In the genomic region with DNA sequence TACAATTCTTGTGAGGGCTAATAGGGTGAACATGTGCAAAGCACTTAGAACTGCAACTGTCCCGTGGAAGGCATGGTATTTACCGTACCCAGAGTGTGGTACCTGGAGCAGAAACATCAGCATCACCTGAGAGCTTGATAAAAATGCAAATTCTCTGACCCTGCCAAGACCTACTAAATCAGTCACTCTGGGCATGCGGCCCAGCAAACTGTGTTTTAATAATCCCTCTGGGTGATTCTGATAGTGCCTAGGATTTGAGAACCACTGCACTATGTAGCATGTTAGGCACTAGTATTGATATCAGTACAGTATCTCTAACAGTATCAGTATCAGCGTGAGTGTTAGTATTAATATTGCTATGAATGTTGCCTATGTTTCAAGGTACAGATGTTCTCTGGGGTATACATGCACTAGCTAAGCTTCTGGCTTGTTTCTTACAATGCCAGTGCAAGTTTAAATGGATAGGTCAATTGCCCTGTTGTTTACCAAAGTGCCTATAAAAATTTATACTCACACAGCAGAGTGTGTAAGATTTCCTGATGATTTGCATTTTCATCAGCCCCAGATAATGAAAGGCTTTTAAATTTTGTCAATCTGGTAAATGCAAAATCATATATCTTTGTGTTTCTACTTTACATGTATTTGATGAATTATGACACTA, we compare ENCODE assay signal across 26 cellular contexts.
"Had no signal": no experiment of that assay in that cellular context is flagged by ENCODE, and none has a peak within 500 bp of the region (broad histone marks: within the 10 kb centered on the region; RNA-seq: fewer than 3 reads in every experiment).

No MANE protein-coding gene starts in this region.

- H3K27me3 ChIP-seq: adrenal gland, breast epithelium, MG63, Peyer's patch, SJSA1 had no signal

- H3K27me3 Mint-ChIP-seq: activated naive CD4-positive, alpha-beta T cell treated with anti-CD3 and anti-CD28 coated beads, Interleukin-2, amount 10 ng/mL, durations not matched to agents 7 days and 5 days; activated naive CD8-positive, alpha-beta T cell treated with anti-CD3 and anti-CD28 coated beads, Interleukin-2, amount 10 ng/mL, durations not matched to agents 7 days and 5 days had no signal

- H3K4me1 Mint-ChIP-seq: activated naive CD4-positive, alpha-beta T cell treated with anti-CD3 and anti-CD28 coated beads, Interleukin-2, amount 10 ng/mL, durations not matched to agents 7 days and 5 days; activated naive CD8-positive, alpha-beta T cell treated with anti-CD3 and anti-CD28 coated beads, Interleukin-2, amount 10 ng/mL, durations not matched to agents 7 days and 5 days had no signal

- H3K36me3 Mint-ChIP-seq: activated naive CD4-positive, alpha-beta T cell treated with anti-CD3 and anti-CD28 coated beads, Interleukin-2, amount 10 ng/mL, durations not matched to agents 7 days and 5 days; activated naive CD8-positive, alpha-beta T cell treated with anti-CD3 and anti-CD28 coated beads, Interleukin-2, amount 10 ng/mL, durations not matched to agents 7 days and 5 days had no signal

- H3K9me3 Mint-ChIP-seq: activated CD8-positive, alpha-beta T cell treated with anti-CD3 and anti-CD28 coated beads for 36 hours; activated naive CD4-positive, alpha-beta T cell treated with anti-CD3 and anti-CD28 coated beads, Interleukin-2, amount 10 ng/mL, durations not matched to agents 7 days and 5 days; activated naive CD8-positive, alpha-beta T cell treated with anti-CD3 and anti-CD28 coated beads, Interleukin-2, amount 10 ng/mL, durations not matched to agents 7 days and 5 days; activated T-helper 2 cell treated with anti-CD3 and anti-CD28 coated beads, Interferon-gamma antibody, Interleukin-2, Interleukin-4, amounts not matched to agents 10 μg/mL and 5 μg/mL and 100 μg/mL, durations not matched to agents 14 hours and 24 hours and 36 hours; T-helper 1 cell treated with Interleukin-12 subunit alpha and Interleukin-12 subunit beta and Interleukin-4 antibody, amounts not matched to agents 30 μg/mL and 1 μg/mL, for 36 hours had no signal

- H3K27ac ChIP-seq: adrenal gland, KMS-11, Peyer's patch, SJSA1 had no signal

- H3K4me3 ChIP-seq: adrenal gland, breast epithelium, MG63, Peyer's patch, SJSA1 had no signal

- H3K4me2 ChIP-seq: KMS-11 had no signal

- H3K36me3 ChIP-seq: adrenal gland, breast epithelium, MG63, Peyer's patch, SJSA1 had no signal

- H3K4me3 Mint-ChIP-seq: activated CD8-positive, alpha-beta T cell treated with anti-CD3 and anti-CD28 coated beads for 36 hours; activated naive CD4-positive, alpha-beta T cell treated with anti-CD3 and anti-CD28 coated beads, Interleukin-2, amount 10 ng/mL, durations not matched to agents 7 days and 5 days; activated naive CD8-positive, alpha-beta T cell treated with anti-CD3 and anti-CD28 coated beads, Interleukin-2, amount 10 ng/mL, durations not matched to agents 7 days and 5 days; activated T-cell treated with anti-CD3 and anti-CD28 coated beads, Interleukin-2, amount 50 U/mL, for 72 hours; T-helper 1 cell treated with Interleukin-12 subunit alpha and Interleukin-12 subunit beta and Interleukin-4 antibody, amounts not matched to agents 30 μg/mL and 1 μg/mL, for 36 hours had no signal

- H3K9me3 ChIP-seq: adrenal gland, breast epithelium, MG63, Peyer's patch, SJSA1 had no signal

- H3K9ac ChIP-seq: KMS-11 had no signal

- H3K27ac Mint-ChIP-seq: activated CD8-positive, alpha-beta T cell treated with anti-CD3 and anti-CD28 coated beads for 36 hours; activated naive CD4-positive, alpha-beta T cell treated with anti-CD3 and anti-CD28 coated beads, Interleukin-2, amount 10 ng/mL, durations not matched to agents 7 days and 5 days; activated naive CD8-positive, alpha-beta T cell treated with anti-CD3 and anti-CD28 coated beads, Interleukin-2, amount 10 ng/mL, durations not matched to agents 7 days and 5 days; activated T-cell treated with anti-CD3 and anti-CD28 coated beads, Interleukin-2, amount 50 U/mL, for 72 hours; activated T-helper 2 cell treated with anti-CD3 and anti-CD28 coated beads, Interferon-gamma antibody, Interleukin-2, Interleukin-4, amounts not matched to agents 10 μg/mL and 5 μg/mL and 100 μg/mL, durations not matched to agents 14 hours and 24 hours and 36 hours; T-helper 1 cell treated with Interleukin-12 subunit alpha and Interleukin-12 subunit beta and Interleukin-4 antibody, amounts not matched to agents 30 μg/mL and 1 μg/mL, for 36 hours had no signal

- H3K4me1 ChIP-seq: adrenal gland, breast epithelium, Peyer's patch, SJSA1 had no signal

- ATAC-seq: activated CD4-positive, CD25-positive, alpha-beta regulatory T cell treated with anti-CD3 and anti-CD28 coated beads, Interleukin-2, amount 50 U/mL, for 24 hours; activated CD8-positive, alpha-beta T cell treated with anti-CD3 and anti-CD28 coated beads for 36 hours; activated T-cell treated with anti-CD3 and anti-CD28 coated beads, Interleukin-2, amount 50 U/mL, for 72 hours; SK-N-SH treated with all-trans-retinoic acid at 6 μM for 48 hours had no signal

- DNase-seq: activated CD4-positive, alpha-beta T cell treated with anti-CD3 and anti-CD28 coated beads for 4 hours; activated CD8-positive, alpha-beta memory T cell treated with anti-CD3 and anti-CD28 coated beads, Interleukin-2, amount 50 U/mL, for 4 hours; activated CD8-positive, alpha-beta T cell treated with anti-CD3 and anti-CD28 coated beads for 36 hours; activated gamma-delta T cell treated with Interleukin-2 at 50 U/mL for 16 hours; activated naive CD4-positive, alpha-beta T cell treated with anti-CD3 and anti-CD28 coated beads, Interleukin-2, amount 10 ng/mL, durations not matched to agents 7 days and 5 days; activated naive CD8-positive, alpha-beta T cell treated with anti-CD3 and anti-CD28 coated beads, Interleukin-2, amount 10 ng/mL, durations not matched to agents 7 days and 5 days; activated T-cell treated with anti-CD3 and anti-CD28 coated beads, Interleukin-2, amount 50 U/mL, for 72 hours; adrenal gland; anterior cingulate cortex; MG63; NCI-H1105; NCI-H1436; NCI-H1694 treated with DMSO at 0.1 percent for 48 hours; NCI-H2029 treated with DMSO at 0.1 percent for 48 hours; NCI-H345; NCI-H524; NCI-H82; Peyer's patch; SHP77 had no signal
